In the genomic region with DNA sequence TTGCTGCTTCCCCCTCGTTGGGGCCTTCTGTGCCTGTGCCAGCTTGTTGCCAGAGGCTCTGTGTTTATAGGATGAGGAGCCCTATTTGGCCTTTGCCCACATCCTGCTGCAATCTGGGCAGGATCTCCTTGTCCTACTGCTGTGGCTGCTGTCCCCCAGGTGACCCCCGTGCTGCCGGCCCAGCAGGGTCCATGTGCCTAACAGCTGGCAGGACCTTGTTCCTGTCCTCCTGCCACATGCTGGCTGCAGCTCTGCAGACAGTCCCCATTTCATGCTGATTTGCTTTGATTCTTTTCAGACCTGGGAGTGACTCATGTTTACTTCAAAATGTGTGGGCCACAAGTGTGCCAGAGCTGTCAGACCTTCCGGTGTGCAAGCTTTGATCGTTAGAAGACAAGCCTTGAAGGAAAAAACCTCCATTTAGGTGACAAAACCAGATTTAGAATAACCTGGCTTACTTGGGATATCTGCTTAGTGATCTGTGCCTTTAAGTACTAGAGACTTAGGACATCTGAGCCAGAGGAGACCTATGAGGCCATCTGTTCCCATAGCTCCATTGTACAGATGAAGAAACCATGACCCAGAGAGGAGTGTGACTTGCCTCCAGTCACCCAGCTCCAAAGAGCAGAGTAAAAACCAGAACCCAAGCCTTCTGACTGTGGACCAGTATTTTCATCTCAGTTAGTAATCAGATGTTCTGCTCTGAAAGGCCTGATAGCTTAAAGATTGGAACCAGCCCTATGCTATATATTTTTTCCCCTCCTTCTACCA, we compare ENCODE assay signal across 8 cellular contexts. TPM values are rescaled to one million over a fixed set of nuclear protein-coding genes. Genes with fewer than 3 reads are reported as not detected.
DNase-seq lines count a peak whose midpoint lies in the region; ATAC-seq and TF ChIP-seq lines count a peak whose summit lies in the region.

No MANE protein-coding gene starts in this region.

- no peak overlapping the region for H2BK5ac ChIP-seq in neuronal stem cell (ENCODE audit: low read length)

- peaks cover 0 to 2% (median 0%) of the 10 kb centered on the region in 3 donors for H3K36me3 Mint-ChIP-seq in CD8-positive, alpha-beta memory T cell
- H3K36me3 Mint-ChIP-seq in activated CD4-positive, alpha-beta T cell treated with anti-CD3 and anti-CD28 coated beads for 36 hours (ENCODE audit: low read depth) = no peaks in the 10 kb centered on the region

- H3K79me1 ChIP-seq in neuronal stem cell (ENCODE audit: low read depth, low read length) = no peaks in the 10 kb centered on the region

- H3K9ac ChIP-seq in neuronal stem cell (ENCODE audit: low read depth, low read length, poor library complexity) = no peak overlapping the region

- H3K4me3 Mint-ChIP-seq in CD8-positive, alpha-beta memory T cell = peak overlapping the region; percentile 0 to 77 (median 42)
- no peak overlapping the region for H3K4me3 Mint-ChIP-seq in activated CD4-positive, alpha-beta T cell treated with anti-CD3 and anti-CD28 coated beads for 36 hours

- no peaks in the 10 kb centered on the region for H3K9me3 ChIP-seq in CD8-positive, alpha-beta memory T cell (ENCODE audit: low read length)
- no peaks in the 10 kb centered on the region for H3K9me3 ChIP-seq in neuronal stem cell (replicated peaks in 1 of 2; ENCODE audit: control insufficient read depth in 2 of 2, insufficient read depth in 1 of 2, low read depth in 1 of 2, low read length in 2 of 2)

- intact Hi-C loops in activated CD4-positive, alpha-beta T cell treated with anti-CD3 and anti-CD28 coated beads for 36 hours (cut with DNase I, micrococcal nuclease) = loop anchor here (1.0 kb wide), 2 partner anchors 10 to 11 kb away; a partner anchor contains a TSS

- TF ChIP-seq POLR2A in GM18505 (IDR thresholded peaks at IDR 0.05; ENCODE audit: borderline replicate concordance, extremely low read depth, insufficient read depth, insufficient read length) = no peak

- peak; percentile 93 for ATAC-seq in activated CD4-positive, alpha-beta T cell treated with anti-CD3 and anti-CD28 coated beads for 36 hours
- ATAC-seq in GM18505 (IDR thresholded peaks at IDR 0.05; ENCODE audit: unreplicated experiment) = no peak

- no peak overlapping the region for H3K4ac ChIP-seq in neuronal stem cell (ENCODE audit: low read length)

- H3K14ac ChIP-seq in neuronal stem cell (ENCODE audit: low read length) = no peak overlapping the region

- H3K4me1 ChIP-seq in CD8-positive, alpha-beta memory T cell (ENCODE audit: insufficient read depth, low read length) = peaks cover 31% of the 10 kb centered on the region
- peaks cover 4 to 6% of the 10 kb centered on the region in 2 donors for H3K4me1 ChIP-seq in neuronal stem cell (ENCODE audit: control insufficient read depth in 2 of 2, insufficient read depth in 1 of 2, low read depth in 1 of 2, low read length in 2 of 2)

- peak; percentile 12 to 76 (median 31) for DNase-seq in CD8-positive, alpha-beta memory T cell
- DNase-seq in activated CD4-positive, alpha-beta T cell treated with anti-CD3 and anti-CD28 coated beads for 36 hours = peak; percentile 66
- peak; percentile 66 for DNase-seq in dermis blood vessel endothelial cell
- DNase-seq in neuronal stem cell (ENCODE audit: low spot score) = no peak
- no peak for DNase-seq in epidermal melanocyte (ENCODE audit: insufficient read length, low spot score)
- no peak for DNase-seq in NCI-H1105 treated with DMSO at 0.1 percent for 48 hours (lab: John Stamatoyannopoulos, UW)
- DNase-seq in retina = no peak

- CTCF ChIA-PET in CD8-positive, alpha-beta memory T cell (lab: Charles Lee) = interaction anchor here (1.0 to 2.3 kb wide), 4 partner anchors 11 to 160 kb away, joined by 3 to 12 read pairs (median 7); a partner anchor contains a TSS
- CTCF ChIA-PET in activated CD4-positive, alpha-beta T cell treated with anti-CD3 and anti-CD28 coated beads for 36 hours (lab: Charles Lee) = interaction anchor here (0.8 to 1.6 kb wide), 8 partner anchors 9 to 160 kb away, joined by 3 to 8 read pairs (median 3); no protein-coding TSS in a partner anchor

- no peaks in the 10 kb centered on the region for H3K36me3 ChIP-seq in CD8-positive, alpha-beta memory T cell (ENCODE audit: insufficient read depth, low read length)
- H3K36me3 ChIP-seq in neuronal stem cell (replicated peaks in 1 of 2; ENCODE audit: control insufficient read depth in 2 of 2, insufficient read depth in 2 of 2, low read length in 2 of 2) = no peaks in the 10 kb centered on the region

- no peak overlapping the region for H3K4me2 ChIP-seq in neuronal stem cell (ENCODE audit: insufficient read depth, low read length, poor library complexity, severe bottlenecking)

- no CpG with 5 or more reads among the region's 5 CpGs for WGBS in neuronal stem cell (ENCODE audit: extremely low coverage in 2 of 2, insufficient read length in 2 of 2, insufficient replicate concordance in 1 of 2), 2 donors

- no peaks in the 10 kb centered on the region for H3K27me3 ChIP-seq in CD8-positive, alpha-beta memory T cell (ENCODE audit: insufficient read depth, low read length, poor library complexity, severe bottlenecking)
- H3K27me3 ChIP-seq in neuronal stem cell (ENCODE audit: control insufficient read depth in 3 of 3, insufficient read depth in 3 of 3, low read depth in 1 of 3, low read length in 3 of 3) = no peaks in the 10 kb centered on the region

- POLR2A ChIA-PET in CD8-positive, alpha-beta memory T cell (lab: Charles Lee) = interaction anchor here (0.6 to 1.4 kb wide), 3 partner anchors 11 to 174 kb away, joined by 4 to 9 read pairs (median 4); no protein-coding TSS in a partner anchor
- POLR2A ChIA-PET in activated CD4-positive, alpha-beta T cell treated with anti-CD3 and anti-CD28 coated beads for 36 hours (lab: Charles Lee) = interaction anchor here (0.6 to 1.5 kb wide), 2 partner anchors 12 to 46 kb away, joined by 5 to 11 read pairs; a partner anchor contains a TSS

- H3K27me3 Mint-ChIP-seq in CD8-positive, alpha-beta memory T cell = peaks cover 0 to 2% of the 10 kb centered on the region in 2 donors
- peaks cover 2% of the 10 kb centered on the region for H3K27me3 Mint-ChIP-seq in activated CD4-positive, alpha-beta T cell treated with anti-CD3 and anti-CD28 coated beads for 36 hours

- peak overlapping the region; percentile 50 for H3K18ac ChIP-seq in neuronal stem cell (ENCODE audit: low read length)

- H3K4me3 ChIP-seq in CD8-positive, alpha-beta memory T cell (ENCODE audit: low read length) = no peak overlapping the region
- no peak overlapping the region for H3K4me3 ChIP-seq in neuronal stem cell (ENCODE audit: low read length in 2 of 2)

- no peak overlapping the region for H2BK12ac ChIP-seq in neuronal stem cell (ENCODE audit: low read length)

- H3K27ac Mint-ChIP-seq in CD8-positive, alpha-beta memory T cell = peak overlapping the region; percentile 74 to 96 (median 90)
- H3K27ac Mint-ChIP-seq in activated CD4-positive, alpha-beta T cell treated with anti-CD3 and anti-CD28 coated beads for 36 hours = peak overlapping the region; percentile 56

- H3K23ac ChIP-seq in neuronal stem cell (ENCODE audit: low read depth, low read length, poor library complexity) = no peak overlapping the region

- H3K27ac ChIP-seq in CD8-positive, alpha-beta memory T cell (ENCODE audit: low read depth, low read length) = no peak overlapping the region
- H3K27ac ChIP-seq in neuronal stem cell (replicated peaks; ENCODE audit: low read length) = no peak overlapping the region

- no peak overlapping the region for H2AK5ac ChIP-seq in neuronal stem cell (ENCODE audit: low read depth, low read length)

- no peak overlapping the region for H4K91ac ChIP-seq in neuronal stem cell (ENCODE audit: low read depth, low read length, poor library complexity)

- no peak overlapping the region for H2BK120ac ChIP-seq in neuronal stem cell (ENCODE audit: low read depth, low read length)

- H4K8ac ChIP-seq in neuronal stem cell (ENCODE audit: low read depth, low read length) = no peak overlapping the region

- H2AFZ ChIP-seq in neuronal stem cell (ENCODE audit: low read length) = no peak overlapping the region

- H3K4me1 Mint-ChIP-seq in CD8-positive, alpha-beta memory T cell = peaks cover 37 to 41% (median 37%) of the 10 kb centered on the region in 3 donors
- peaks cover 21% of the 10 kb centered on the region for H3K4me1 Mint-ChIP-seq in activated CD4-positive, alpha-beta T cell treated with anti-CD3 and anti-CD28 coated beads for 36 hours

- no peak overlapping the region for H2BK15ac ChIP-seq in neuronal stem cell (ENCODE audit: low read length)

- no peaks in the 10 kb centered on the region for H3K9me3 Mint-ChIP-seq in CD8-positive, alpha-beta memory T cell
- H3K9me3 Mint-ChIP-seq in activated CD4-positive, alpha-beta T cell treated with anti-CD3 and anti-CD28 coated beads for 36 hours (ENCODE audit: low read depth) = no peaks in the 10 kb centered on the region

RNA-seq across cellular contexts. Expression of a gene that starts 11.1 kb away (rescaled TPM):
- 1 to 10 TPM in 1 of 2 experiments, under 1 TPM in 1; 0.42 to 1.2 TPM for total RNA-seq in CD8-positive, alpha-beta memory T cell
- polyA plus RNA-seq in CD8-positive, alpha-beta memory T cell = 1.1 TPM
- under 1 TPM; 0.54 to 0.55 TPM for total RNA-seq in activated CD4-positive, alpha-beta T cell treated with anti-CD3 and anti-CD28 coated beads for 36 hours
- 6.8 and 10.0 TPM in 2 replicates for total RNA-seq in dermis blood vessel endothelial cell
- 3.2 TPM for polyA plus RNA-seq in neuronal stem cell (2013, experiment 1 of 2)
- 3.3 TPM for polyA plus RNA-seq in neuronal stem cell (2013, experiment 2 of 2)

Comparison
In these comparisons a context has a peak if more than half of its experiments do, and no peak if none do; other contexts are left out.
1. DNase-seq: peak in CD8-positive, alpha-beta memory T cell (5 of 5), activated CD4-positive, alpha-beta T cell treated with anti-CD3 and anti-CD28 coated beads for 36 hours (single experiment) and dermis blood vessel endothelial cell (single experiment); none in neuronal stem cell (single experiment), epidermal melanocyte (single experiment), NCI-H1105 treated with DMSO at 0.1 percent for 48 hours (single experiment) and retina (single experiment).